Comparison of ENCODE assay signal across 14 cellular contexts in genomic region chr11:46370253-46370652, GRCh38. TPM values are rescaled to one million over a fixed set of nuclear protein-coding genes. Genes with fewer than 3 reads are reported as not detected.
DNase-seq lines count a peak whose midpoint lies in the region; ATAC-seq and TF ChIP-seq lines count a peak whose summit lies in the region.
"Had no signal": no experiment of that assay in that cellular context is flagged by ENCODE, and none has a peak within 500 bp of the region (broad histone marks: within the 10 kb centered on the region; RNA-seq: fewer than 3 reads in every experiment).

No MANE protein-coding gene starts in this region.

- peaks cover 35% of the 10 kb centered on the region for H3K4me1 Mint-ChIP-seq in brain
- peaks cover 21% of the 10 kb centered on the region for H3K4me1 Mint-ChIP-seq in neural crest cell

- TF ChIP-seq CTCF in IMR-90 (conservative IDR thresholded peaks at IDR 0.05; ENCODE audit: low read depth, low read length) (no peak), brain (conservative IDR thresholded peaks at IDR 0.05) (no peak), neural crest cell (conservative IDR thresholded peaks at IDR 0.05) (no peak)

- H4K8ac ChIP-seq in IMR-90 (ENCODE audit: low read depth in 2 of 2, low read length in 2 of 2), result no peak overlapping the region

- peaks cover 30% of the 10 kb centered on the region for H3K36me3 ChIP-seq in IMR-90 (ENCODE audit: control insufficient read depth, insufficient read depth, low read length)

- H3K4me1 ChIP-seq in IMR-90 (ENCODE audit: control insufficient read depth, insufficient read depth, low read length), result peaks cover 10% of the 10 kb centered on the region; the same call in 1 of the 2 replicates

- in situ Hi-C loops in IMR-90 (cut with MboI; ENCODE audit: low sequenced_read_pairs), result no loop called here

- DNase-seq in DMS79 treated with DMSO at 0.1 percent for 48 hours (lab: John Stamatoyannopoulos, UW), result peak; percentile 93
- DNase-seq in IMR-90, result no peak
- no peak for DNase-seq in neural crest cell (ENCODE audit: low read depth, low spot score)
- DNase-seq in ureter (ENCODE audit: low spot score), result no peak
- DNase-seq: ACHN, DMS53, KBM-7, NCI-H1417 treated with DMSO at 0.1 percent for 48 hours, NCI-H510A treated with DMSO at 0.1 percent for 48 hours had no signal

- no peak overlapping the region for H2BK20ac ChIP-seq in IMR-90 (ENCODE audit: low read depth, low read length)

- H3K23ac ChIP-seq in IMR-90 (ENCODE audit: low read depth, low read length), result no peak overlapping the region

- H2AFZ ChIP-seq in IMR-90 (replicated peaks; ENCODE audit: low read length, poor library complexity), result no peak overlapping the region

- H2AK9ac ChIP-seq in IMR-90 (replicated peaks; ENCODE audit: low read depth, low read length, poor library complexity), result peak overlapping the region; percentile 53

- intact Hi-C loops in IMR-90 (cut with micrococcal nuclease), result no loop called here

- H2AK5ac ChIP-seq in IMR-90 (ENCODE audit: low read depth, low read length), result no peak overlapping the region

- no peak overlapping the region for H3K4me3 Mint-ChIP-seq in brain
- H3K4me3 Mint-ChIP-seq in neural crest cell, result peak overlapping the region; percentile 44

- H3K27me3 Mint-ChIP-seq in brain, result no peaks in the 10 kb centered on the region
- no peaks in the 10 kb centered on the region for H3K27me3 Mint-ChIP-seq in neural crest cell (ENCODE audit: low read depth)

- H3K9me1 ChIP-seq in IMR-90 (ENCODE audit: insufficient read depth, low read length), result 0 out of 2 replicates have a peak, but pooled peaks cover 4% of the 10 kb centered on the region

- no peak overlapping the region; the same call in 1 of the 2 replicates for H3K56ac ChIP-seq in IMR-90 (ENCODE audit: extremely low read depth, insufficient read depth, low read length)

- no peak for ATAC-seq in IMR-90 (ENCODE audit: low read depth)
- ATAC-seq in GM21723 (IDR thresholded peaks at IDR 0.05; ENCODE audit: unreplicated experiment), result no peak
- ATAC-seq in HG02571 (IDR thresholded peaks at IDR 0.05; ENCODE audit: unreplicated experiment), result no peak
- ATAC-seq: Right ventricle myocardium inferior had no signal

- H2BK120ac ChIP-seq in IMR-90 (ENCODE audit: low read depth, low read length), result no peak overlapping the region

- TF ChIP-seq RAD21 in IMR-90 (IDR thresholded peaks at IDR 0.05; ENCODE audit: low read length), result no peak

- no peak overlapping the region for H4K91ac ChIP-seq in IMR-90 (ENCODE audit: insufficient read depth, low read depth, low read length)

- no peak overlapping the region for H3K27ac ChIP-seq in IMR-90 (ENCODE audit: insufficient read depth, low read length)

- peaks cover 12% of the 10 kb centered on the region for H4K20me1 ChIP-seq in IMR-90 (ENCODE audit: insufficient read depth, low read length)

- dilution Hi-C loops in IMR-90 (cut with HindIII; ENCODE audit: low sequenced_read_pairs, unreplicated experiment), result no loop called here

- peak overlapping the region; percentile 66 to 87 (median 74) for H3K27ac Mint-ChIP-seq in brain
- no peak overlapping the region for H3K27ac Mint-ChIP-seq in neural crest cell (ENCODE audit: unreplicated experiment)

- H3K14ac ChIP-seq in IMR-90 (replicated peaks; ENCODE audit: low read depth, low read length), result 0 out of 2 replicates have a peak overlapping the region, but pooled peaks have one; percentile 7

- 94% methylated on average over 3 of the region's 13 CpGs; no CpG with 5 or more reads in 1 of the 2 experiments for WGBS in IMR-90 (ENCODE audit: extremely low coverage in 2 of 2, insufficient read length in 1 of 2), 2 experiments

- no peak for TF ChIP-seq POLR2A in IMR-90 (IDR thresholded peaks at IDR 0.05; ENCODE audit: low read depth, low read length)

- CTCF ChIA-PET in IMR-90 (lab: Yijun Ruan, JAX), result no interaction called here

- no peak overlapping the region for H3K18ac ChIP-seq in IMR-90 (ENCODE audit: low read depth, low read length)

- no peak overlapping the region for H3K4ac ChIP-seq in IMR-90 (ENCODE audit: low read depth, low read length)

- H2BK15ac ChIP-seq in IMR-90 (ENCODE audit: low read depth, low read length), result no peak overlapping the region

- POLR2A ChIA-PET in IMR-90 (lab: Charles Lee; ENCODE audit: unreplicated experiment), result no interaction called here

- no peak overlapping the region for H3K4me2 ChIP-seq in IMR-90 (ENCODE audit: low read depth, low read length)

- H3K9me3 Mint-ChIP-seq in brain (no peaks in the 10 kb centered on the region), neural crest cell (no peaks in the 10 kb centered on the region)

- no peaks in the 10 kb centered on the region for H3K9me3 ChIP-seq in IMR-90 (ENCODE audit: control insufficient read depth, insufficient read depth, low read length)
- H3K9me3 ChIP-seq: HAP-1 had no signal

- H3K36me3 Mint-ChIP-seq in brain (peaks cover 10% of the 10 kb centered on the region), neural crest cell (ENCODE audit: low read depth) (no peaks in the 10 kb centered on the region)

- H3K4me3 ChIP-seq in IMR-90 (ENCODE audit: insufficient read depth, low read depth, low read length), result no peak overlapping the region
- H3K4me3 ChIP-seq: HAP-1 had no signal

- H3K79me1 ChIP-seq in IMR-90 (ENCODE audit: low read depth in 1 of 2, low read length in 2 of 2), result peaks cover 0 to 34% of the 10 kb centered on the region in 2 experiments; a peak in 3 of 4 replicates

- H4K5ac ChIP-seq in IMR-90 (ENCODE audit: low read depth, low read length), result no peak overlapping the region

- no TSS peak for BruUV-seq in IMR-90 (replicated peaks; lab: Mats Ljungman, UMichigan)

- H3K27me3 ChIP-seq in IMR-90 (ENCODE audit: control insufficient read depth, insufficient read depth, low read length), result no peaks in the 10 kb centered on the region

- H3K9ac ChIP-seq in IMR-90 (ENCODE audit: low read depth, low read length), result no peak overlapping the region

- H2BK5ac ChIP-seq in IMR-90 (ENCODE audit: low read depth, low read length, poor library complexity, severe bottlenecking), result no peak overlapping the region

TF ChIP-seq in IMR-90, 13 proteins besides CTCF, POLR2A, EP300 and RAD21:
- no peak for TF ChIP-seq ELK1 (IDR thresholded peaks at IDR 0.05; ENCODE audit: borderline replicate concordance, low read depth, low read length)

RNA-seq across cellular contexts. Expression of gene MDK, which starts 11.2 kb away (rescaled TPM):
- total RNA-seq in IMR-90 (2012; rRNA removed) (23.1 and 25.8 TPM in 2 replicates), neural crest cell (781 and 821 TPM in 2 replicates), ureter (105 TPM)
- polyA plus RNA-seq in IMR-90 (2012; rRNA removed) (377 and 389 TPM in 2 replicates), brain (ENCODE audit: insufficient read depth, low read depth, low replicate concordance) (391 TPM)
- 720 and 780 TPM in 2 replicates for polyA plus RNA-seq in IMR-90 (2012; cell fraction: cytosol; rRNA removed)
- polyA plus RNA-seq in IMR-90 (2012; cell fraction: nucleus; rRNA removed; ENCODE audit: low replicate concordance), result 135 and 153 TPM in 2 replicates

RNA-seq across cellular contexts. Expression of gene CHRM4, which starts 21.3 kb away (rescaled TPM):
- total RNA-seq in IMR-90 (2012; rRNA removed), result 0.18 and 0.28 TPM in 2 replicates
- 0.09 and 0.19 TPM in 2 replicates for polyA plus RNA-seq in IMR-90 (2012; rRNA removed)
- polyA plus RNA-seq in IMR-90 (2012; cell fraction: cytosol; rRNA removed), result 0.16 and 0.19 TPM in 2 replicates
- 0.49 and 1.0 TPM in 2 replicates for polyA plus RNA-seq in IMR-90 (2012; cell fraction: nucleus; rRNA removed; ENCODE audit: low replicate concordance)
- 17.8 TPM for polyA plus RNA-seq in brain (ENCODE audit: insufficient read depth, low read depth, low replicate concordance)
- total RNA-seq in neural crest cell, result 0.37 and 0.39 TPM in 2 replicates
- not detected for total RNA-seq in ureter
- total RNA-seq: Right ventricle myocardium inferior had no signal

RNA-seq across cellular contexts. Expression of gene DGKZ, which starts 23.0 kb away (rescaled TPM):
- total RNA-seq in IMR-90 (2012; rRNA removed), result 43.0 and 46.8 TPM in 2 replicates
- polyA plus RNA-seq in IMR-90 (2012; rRNA removed), result 62.0 and 68.0 TPM in 2 replicates
- polyA plus RNA-seq in IMR-90 (2012; cell fraction: cytosol; rRNA removed), result 52.8 and 75.7 TPM in 2 replicates
- 126 and 364 TPM in 2 replicates for polyA plus RNA-seq in IMR-90 (2012; cell fraction: nucleus; rRNA removed; ENCODE audit: low replicate concordance)
- 98.9 TPM for polyA plus RNA-seq in brain (ENCODE audit: insufficient read depth, low read depth, low replicate concordance)
- total RNA-seq in neural crest cell, result 54.4 and 60.1 TPM in 2 replicates
- total RNA-seq in ureter, result 76.3 TPM
